1 cellular context compared by ENCODE assay signal in genomic region chr5:157520911-157521703, GRCh38.
TF ChIP-seq lines count a peak whose summit lies in the region.

No MANE protein-coding gene starts in this region.

TF ChIP-seq in IMR-90, 13 proteins besides CTCF, POLR2A, EP300 and RAD21 (continued from another document):
- TF ChIP-seq MAFK (IDR thresholded peaks at IDR 0.05; ENCODE audit: low read depth, low read length) (0 out of 2 replicates have a peak, but pooled peaks have one; percentile 20), CHD1 (IDR thresholded peaks at IDR 0.05; ENCODE audit: low read depth, low read length) (no peak), BHLHE40 (IDR thresholded peaks at IDR 0.05; ENCODE audit: low read depth, low read length) (no peak), RFX5 (IDR thresholded peaks at IDR 0.05; ENCODE audit: low read depth, low read length) (no peak), USF2 (IDR thresholded peaks at IDR 0.05; ENCODE audit: low read depth, low read length) (no peak)
TF ChIP-seq in IMR-90: peak in this region for 2.
